17 cellular contexts compared by ENCODE assay signal in the genomic region with DNA sequence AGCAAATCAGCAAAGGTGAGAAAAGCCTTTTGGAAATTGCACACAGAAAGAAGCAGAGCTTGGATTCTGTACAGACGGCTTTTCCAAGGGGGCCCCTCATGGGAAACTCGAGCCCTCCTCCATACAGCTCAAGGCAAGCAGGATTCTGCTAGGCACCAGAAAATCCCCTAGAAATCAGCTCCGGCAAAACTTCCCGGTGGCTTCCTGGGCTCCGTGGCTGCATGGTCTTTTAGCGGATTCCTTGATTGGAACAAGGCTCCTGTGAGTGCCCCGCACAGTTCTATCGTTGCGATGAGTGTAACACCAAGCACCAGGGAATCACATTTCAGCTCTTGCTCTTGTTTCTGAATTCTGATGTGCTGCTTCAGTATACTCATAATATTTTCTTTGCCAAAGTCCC.
DNase-seq lines count a peak whose midpoint lies in the region; ATAC-seq, FAIRE-seq and TF ChIP-seq lines count a peak whose summit lies in the region.
"Had no signal": no experiment of that assay in that cellular context is flagged by ENCODE, and none has a peak within 500 bp of the region (broad histone marks: within the 10 kb centered on the region; RNA-seq: fewer than 3 reads in every experiment).

No MANE protein-coding gene starts in this region.

- no peaks in the 10 kb centered on the region; the same call in 1 of the 2 replicates for H3K23me2 ChIP-seq in H1 (ENCODE audit: low read depth, low read length)

- peak overlapping the region; percentile 58 to 79 (median 76) for H3K27ac Mint-ChIP-seq in nephron
- H3K27ac Mint-ChIP-seq: activated CD8-positive, alpha-beta T cell treated with anti-CD3 and anti-CD28 coated beads, Interleukin-2, amount 10 ng/mL, durations not matched to agents 7 days and 5 days had no signal

- no peak for TF ChIP-seq RAD21 in H1 (IDR thresholded peaks at IDR 0.05 in 1 of 2, conservative IDR thresholded peaks at IDR 0.05 in 1 of 2; ENCODE audit: low read depth in 2 of 2, low read length in 2 of 2)

- H3K9ac ChIP-seq in H1 (replicated peaks in 1 of 4; ENCODE audit: extremely low read depth in 1 of 4, low read depth in 3 of 4, low read length in 3 of 4) = no peak overlapping the region

- H3K56ac ChIP-seq in H1 (replicated peaks; ENCODE audit: insufficient read length, low read depth, low read length) = no peak overlapping the region

- no peak overlapping the region for H3K18ac ChIP-seq in H1 (ENCODE audit: extremely low read depth, low read length)

- FAIRE-seq in H1 (lab: Jason Lieb, UNC) = no peak
- FAIRE-seq: GM18507, urothelium cell line had no signal

- no peak overlapping the region for H3K14ac ChIP-seq in H1 (ENCODE audit: insufficient read length)

- peak overlapping the region; percentile 74 for H2AFZ ChIP-seq in H1 (ENCODE audit: low read length)

- no peak overlapping the region for H3K23ac ChIP-seq in H1 (ENCODE audit: insufficient read length)

- H3K27me3 ChIP-seq in right cardiac atrium (ENCODE audit: control insufficient read depth, insufficient read depth) (no peaks in the 10 kb centered on the region), heart right ventricle (no peaks in the 10 kb centered on the region), H1 (replicated peaks in 1 of 4; ENCODE audit: control insufficient read depth in 3 of 4, extremely low read depth in 1 of 4, insufficient read depth in 3 of 4, low read length in 3 of 4) (no peaks in the 10 kb centered on the region)
- H3K27me3 ChIP-seq: heart left ventricle had no signal

- H3K4me2 ChIP-seq in H1 (ENCODE audit: insufficient read depth in 1 of 2, low read depth in 2 of 2, low read length in 2 of 2) = no peak overlapping the region; a peak in 1 of 4 replicates

- no peak overlapping the region for H2BK120ac ChIP-seq in H1 (replicated peaks; ENCODE audit: low read depth, low read length)

- no peaks in the 10 kb centered on the region for H3K79me2 ChIP-seq in H1 (ENCODE audit: control insufficient read depth in 1 of 2, insufficient read depth in 2 of 2, low read length in 2 of 2)

- TF ChIP-seq POLR2A in H1 (IDR thresholded peaks at IDR 0.05; ENCODE audit: control extremely low read depth in 1 of 2, low read depth in 2 of 2, low read length in 2 of 2) = no peak

- H3K4me1 Mint-ChIP-seq in nephron = peaks cover 17% of the 10 kb centered on the region

- H3K27ac ChIP-seq in right cardiac atrium (ENCODE audit: low read length) (no peak overlapping the region), heart right ventricle (no peak overlapping the region), H1 (ENCODE audit: low read depth, low read length) (no peak overlapping the region)
- H3K27ac ChIP-seq: heart left ventricle had no signal

- no peak overlapping the region for H3K4ac ChIP-seq in H1 (replicated peaks; ENCODE audit: insufficient read length, low read depth, low read length)

- TF ChIP-seq CTCF in heart right ventricle (IDR thresholded peaks at IDR 0.05) = no peak
- TF ChIP-seq CTCF in H1 (IDR thresholded peaks at IDR 0.05; ENCODE audit: control extremely low read depth in 1 of 3, insufficient read depth in 1 of 3, low read depth in 1 of 3, low read length in 3 of 3) = no peak
- no peak for TF ChIP-seq CTCF in nephron (IDR thresholded peaks at IDR 0.05; ENCODE audit: unreplicated experiment in 3 of 3)

- H2BK15ac ChIP-seq in H1 (ENCODE audit: low read length) = no peak overlapping the region

- no peaks in the 10 kb centered on the region for H3K9me3 Mint-ChIP-seq in nephron

- no peak for TF ChIP-seq EP300 in H1 (IDR thresholded peaks at IDR 0.05; ENCODE audit: borderline replicate concordance in 1 of 2, low read depth in 2 of 2, low read length in 2 of 2)

- H3K4me3 ChIP-seq in right cardiac atrium (ENCODE audit: low read length) (no peak overlapping the region), heart right ventricle (no peak overlapping the region), H1 (ENCODE audit: extremely low read depth in 1 of 4, insufficient read depth in 2 of 4, low read depth in 3 of 4, low read length in 4 of 4) (no peak overlapping the region)

- no peaks in the 10 kb centered on the region for H3K79me1 ChIP-seq in H1 (ENCODE audit: low read depth, low read length)

- DNase-seq in right cardiac atrium = peak in 2 of 3 donors; percentile 16 to 18
- DNase-seq in heart right ventricle = no peak
- peak in 1 of 2 experiments; percentile 51 for DNase-seq in H1 (ENCODE audit: low read depth in 1 of 2, low spot score in 2 of 2)
- DNase-seq in NCI-H446 treated with DMSO at 0.1 percent for 48 hours (lab: John Stamatoyannopoulos, UW) = no peak
- DNase-seq in NCI-H2107 treated with DMSO at 0.1 percent for 48 hours (lab: John Stamatoyannopoulos, UW; ENCODE audit: unreplicated experiment) = no peak
- DNase-seq in SKM-1 treated with dmso at 0.1 percent for 144 hours (lab: John Stamatoyannopoulos, UW; ENCODE audit: unreplicated experiment) = no peak
- DNase-seq: ACHN; activated CD8-positive, alpha-beta T cell treated with anti-CD3 and anti-CD28 coated beads, Interleukin-2, amount 10 ng/mL, durations not matched to agents 7 days and 5 days; activated naive CD4-positive, alpha-beta T cell treated with Interleukin-2 at 50 U/mL for 16 hours; DMS153; heart left ventricle; NCI-H187 had no signal

- ATAC-seq in right cardiac atrium (no peak), heart right ventricle (no peak), GM19397 (IDR thresholded peaks at IDR 0.05; ENCODE audit: unreplicated experiment) (no peak)
- ATAC-seq: activated CD8-positive, alpha-beta T cell treated with anti-CD3 and anti-CD28 coated beads, Interleukin-2, amount 10 ng/mL, durations not matched to agents 7 days and 5 days; heart left ventricle; Panc1 had no signal

- peak overlapping the region; percentile 68 to 82 (median 73) for H3K4me3 Mint-ChIP-seq in nephron
- H3K4me3 Mint-ChIP-seq: activated CD8-positive, alpha-beta T cell treated with anti-CD3 and anti-CD28 coated beads, Interleukin-2, amount 10 ng/mL, durations not matched to agents 7 days and 5 days had no signal

- POLR2A ChIA-PET in H1 (lab: Charles Lee; ENCODE audit: partially characterized antibody) = no interaction called here

- no peak overlapping the region for H4K8ac ChIP-seq in H1 (ENCODE audit: extremely low read depth, insufficient read depth, low read length)

- H3K9me3 ChIP-seq in right cardiac atrium (ENCODE audit: control insufficient read depth, low read length) = no peaks in the 10 kb centered on the region
- no peaks in the 10 kb centered on the region for H3K9me3 ChIP-seq in heart right ventricle
- H3K9me3 ChIP-seq in H1 (ENCODE audit: insufficient read depth in 2 of 2, low read depth in 1 of 2, low read length in 1 of 2) = no peaks in the 10 kb centered on the region

- H2BK12ac ChIP-seq in H1 (ENCODE audit: low read depth, low read length) = no peak overlapping the region

- H3K36me3 ChIP-seq in heart right ventricle (no peaks in the 10 kb centered on the region), H1 (ENCODE audit: control insufficient read depth in 2 of 4, insufficient read depth in 4 of 4, low read length in 3 of 4) (no peaks in the 10 kb centered on the region)
- H3K36me3 ChIP-seq: heart left ventricle had no signal

- H2BK20ac ChIP-seq in H1 (ENCODE audit: low read length) = no peak overlapping the region

- no peaks in the 10 kb centered on the region for H4K20me1 ChIP-seq in H1 (replicated peaks in 1 of 2; ENCODE audit: control insufficient read depth in 1 of 2, insufficient read depth in 2 of 2, low read length in 2 of 2)

- H4K91ac ChIP-seq in H1 (replicated peaks; ENCODE audit: insufficient read length, low read length) = no peak overlapping the region

- H3K36me3 Mint-ChIP-seq in nephron (ENCODE audit: low read depth) = no peaks in the 10 kb centered on the region

- H2AK5ac ChIP-seq in H1 (ENCODE audit: low read depth, low read length) = no peak overlapping the region

- peaks cover 3% of the 10 kb centered on the region for H3K27me3 Mint-ChIP-seq in nephron (ENCODE audit: low read depth)

- intact Hi-C loops in right cardiac atrium (cut with DNase I) = no loop called here
- intact Hi-C loops in heart right ventricle (cut with DNase I) = no loop called here

- H3K4me1 ChIP-seq in right cardiac atrium (ENCODE audit: control insufficient read depth, insufficient read depth, low read length) (peaks cover 2% of the 10 kb centered on the region), heart right ventricle (no peaks in the 10 kb centered on the region), H1 (replicated peaks in 1 of 4; ENCODE audit: control insufficient read depth in 3 of 4, insufficient read depth in 4 of 4, low read length in 3 of 4) (peaks cover 0 to 4% (median 1%) of the 10 kb centered on the region in 4 experiments; a peak in 3 of 7 replicates)

- H4K5ac ChIP-seq in H1 (ENCODE audit: insufficient read length, low read depth, low read length) = no peak overlapping the region

- WGBS in right cardiac atrium = 23% methylated on average over 9 of the region's 9 CpGs
- 20 to 25% methylated on average over 9 of the region's 9 CpGs for WGBS in heart right ventricle, 2 donors
- 65% methylated on average over 9 of the region's 9 CpGs; no CpG with 5 or more reads in 1 of the 2 experiments for WGBS in H1 (ENCODE audit: extremely low coverage in 1 of 2, insufficient coverage in 1 of 2, insufficient read length in 1 of 2, insufficient replicate concordance in 2 of 2, low coverage in 1 of 2, low lambda C conversion rate in 2 of 2, missing lambda C conversion rate in 1 of 2), 2 experiments

- H2BK5ac ChIP-seq in H1 (ENCODE audit: low read depth, low read length) = no peak overlapping the region

- CTCF ChIA-PET in H1 (lab: Charles Lee; ENCODE audit: partially characterized antibody) = interaction anchor here (0.6 to 1.1 kb wide), 2 partner anchors 232 to 334 kb away, joined by 3 read pairs; no protein-coding TSS in a partner anchor

TF ChIP-seq in H1, 55 proteins besides CTCF, POLR2A, EP300 and RAD21 (continues in another document):
- TF ChIP-seq TAF1 (IDR thresholded peaks at IDR 0.05; ENCODE audit: low read depth, low read length) = no peak
- no peak for TF ChIP-seq RNF2 (IDR thresholded peaks at IDR 0.05; ENCODE audit: borderline replicate concordance, low read depth, low read length, missing control alignments, poor library complexity, severe bottlenecking)
- TF ChIP-seq ZNF274 (IDR thresholded peaks at IDR 0.05; ENCODE audit: borderline replicate concordance, extremely low read depth, low read length) = no peak
- TF ChIP-seq, protein P1, sequence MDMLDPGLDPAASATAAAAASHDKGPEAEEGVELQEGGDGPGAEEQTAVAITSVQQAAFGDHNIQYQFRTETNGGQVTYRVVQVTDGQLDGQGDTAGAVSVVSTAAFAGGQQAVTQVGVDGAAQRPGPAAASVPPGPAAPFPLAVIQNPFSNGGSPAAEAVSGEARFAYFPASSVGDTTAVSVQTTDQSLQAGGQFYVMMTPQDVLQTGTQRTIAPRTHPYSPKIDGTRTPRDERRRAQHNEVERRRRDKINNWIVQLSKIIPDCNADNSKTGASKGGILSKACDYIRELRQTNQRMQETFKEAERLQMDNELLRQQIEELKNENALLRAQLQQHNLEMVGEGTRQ (IDR thresholded peaks at IDR 0.05; ENCODE audit: low read length) = no peak
- no peak for TF ChIP-seq CHD2 (IDR thresholded peaks at IDR 0.05; ENCODE audit: low read length)
- no peak for TF ChIP-seq TEAD4 (IDR thresholded peaks at IDR 0.05; ENCODE audit: low read depth, low read length)
- no peak for TF ChIP-seq CTBP2 (IDR thresholded peaks at IDR 0.05; ENCODE audit: borderline replicate concordance, insufficient read depth, insufficient read length, low read length)

Comparison
In these comparisons a context has a peak if more than half of its experiments do, and no peak if none do; other contexts are left out.
1. DNase-seq: peak in right cardiac atrium (2 of 3); none in heart right ventricle (0 of 2), NCI-H446 treated with DMSO at 0.1 percent for 48 hours (single experiment), NCI-H2107 treated with DMSO at 0.1 percent for 48 hours (single experiment) and SKM-1 treated with dmso at 0.1 percent for 144 hours (single experiment).